Comparison of ENCODE assay signal across 15 cellular contexts in the genomic region with DNA sequence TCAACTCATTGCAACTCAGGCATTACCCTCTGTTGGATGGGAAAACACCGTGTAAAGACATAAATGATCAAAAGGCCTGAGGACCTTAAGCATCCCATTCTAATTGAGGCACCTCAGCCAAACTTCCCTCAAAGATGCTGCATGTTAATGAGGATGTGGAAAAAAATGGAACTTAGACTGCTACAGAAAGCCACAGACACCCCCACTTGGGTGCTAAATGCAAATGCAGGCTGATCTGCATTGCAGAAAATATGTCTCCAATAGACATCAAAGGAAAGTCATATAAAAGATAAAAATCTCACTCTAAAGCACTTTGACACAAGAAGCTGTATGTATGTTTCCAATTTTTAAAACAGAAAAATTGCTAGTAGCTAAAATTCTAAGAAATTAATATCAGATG.
DNase-seq lines count a peak whose midpoint lies in the region; ATAC-seq and TF ChIP-seq lines count a peak whose summit lies in the region.
"Had no signal": no experiment of that assay in that cellular context is flagged by ENCODE, and none has a peak within 500 bp of the region (broad histone marks: within the 10 kb centered on the region; RNA-seq: fewer than 3 reads in every experiment).

No MANE protein-coding gene starts in this region.

- no peaks in the 10 kb centered on the region for H3K9me3 ChIP-seq in H9 (ENCODE audit: control insufficient read depth, low read depth, low read length)
- H3K9me3 ChIP-seq: testis had no signal

- no peak overlapping the region for H3K14ac ChIP-seq in H9 (ENCODE audit: insufficient read depth, low read length)

- no peak overlapping the region for H2BK12ac ChIP-seq in H9 (ENCODE audit: insufficient read length, low read depth, low read length)

- no peaks in the 10 kb centered on the region for H3K27me3 Mint-ChIP-seq in H9 (ENCODE audit: low read depth)

- H3K4ac ChIP-seq in H9 (ENCODE audit: low read depth, low read length), result no peak overlapping the region

- peaks cover 0 to 2% of the 10 kb centered on the region in 2 experiments; a peak in 1 of 4 replicates for H3K4me1 Mint-ChIP-seq in H9

- no peak overlapping the region for H3K23ac ChIP-seq in H9 (ENCODE audit: insufficient read length, low read depth, low read length)

- no peak overlapping the region for H4K5ac ChIP-seq in H9 (ENCODE audit: insufficient read length, low read depth, low read length)

- DNase-seq in NCI-H2081 (lab: John Stamatoyannopoulos, UW) (peak; percentile 6 to 32), NCI-H2081 treated with DMSO at 0.1 percent for 48 hours (lab: John Stamatoyannopoulos, UW) (no peak), Kasumi-1 (lab: John Stamatoyannopoulos, UW) (peak; percentile 26 to 40), epithelial cell of proximal tubule (ENCODE audit: low read depth) (no peak), H9 (no peak), KG1 (lab: John Stamatoyannopoulos, UW) (no peak), KBM-7 (no peak)
- DNase-seq: CD8-positive, alpha-beta T cell; mesenchymal stem cell; NCI-H2029; testis had no signal

- no peaks in the 10 kb centered on the region for H3K4me1 ChIP-seq in H9 (ENCODE audit: insufficient read depth, low read length)
- H3K4me1 ChIP-seq: testis had no signal

- H3K27ac Mint-ChIP-seq in H9, result no peak overlapping the region
- H3K27ac Mint-ChIP-seq: CD8-positive, alpha-beta T cell had no signal

- H2AK5ac ChIP-seq in H9 (ENCODE audit: insufficient read length, low read length), result no peak overlapping the region

- H2BK5ac ChIP-seq in H9 (ENCODE audit: insufficient read length, low read length), result no peak overlapping the region

- H2BK15ac ChIP-seq in H9 (ENCODE audit: low read depth, low read length), result no peak overlapping the region

- in situ Hi-C loops in KBM-7 (cut with MboI; ENCODE audit: low pct_unique_long_range_greater_than_20kb, low sequenced_read_pairs), result no loop called here

- H4K20me1 ChIP-seq in H9 (ENCODE audit: control insufficient read depth, insufficient read depth, insufficient read length), result no peaks in the 10 kb centered on the region

- no peak overlapping the region for H2BK120ac ChIP-seq in H9 (ENCODE audit: low read depth, low read length, poor library complexity, severe bottlenecking)

- H2BK20ac ChIP-seq in H9 (ENCODE audit: low read depth, low read length, poor library complexity, severe bottlenecking), result no peak overlapping the region

- H3K79me1 ChIP-seq in H9 (ENCODE audit: insufficient read depth, low read depth, low read length, poor library complexity, severe bottlenecking), result no peaks in the 10 kb centered on the region

- no peak overlapping the region for H2AFZ ChIP-seq in H9 (ENCODE audit: low read length)

- H3K4me2 ChIP-seq in H9 (ENCODE audit: insufficient read depth, insufficient read length, low read length), result no peak overlapping the region

- H3K27ac ChIP-seq in H9 (ENCODE audit: insufficient read length, low read depth, low read length), result no peak overlapping the region
- H3K27ac ChIP-seq: coronary artery, testis had no signal

- H3K9ac ChIP-seq in H9 (ENCODE audit: extremely low read depth, insufficient read length, low read length), result no peak overlapping the region

- H4K91ac ChIP-seq in H9 (ENCODE audit: insufficient read length, low read depth, low read length), result no peak overlapping the region

- H4K8ac ChIP-seq in H9 (replicated peaks; ENCODE audit: insufficient read length, low read depth, low read length), result no peak overlapping the region

- H3T11ph ChIP-seq in H9 (ENCODE audit: low read length), result no peak overlapping the region

- H3K23me2 ChIP-seq in H9 (ENCODE audit: insufficient read length, low read depth, low read length, poor library complexity, severe bottlenecking), result no peaks in the 10 kb centered on the region

- no CpG with 5 or more reads among the region's 1 CpG for WGBS in H9 (ENCODE audit: extremely low coverage, insufficient read length, low lambda C conversion rate)

- no peaks in the 10 kb centered on the region for H3K9me3 Mint-ChIP-seq in H9
- H3K9me3 Mint-ChIP-seq: CD8-positive, alpha-beta T cell had no signal

- no peaks in the 10 kb centered on the region for H3K36me3 Mint-ChIP-seq in H9 (ENCODE audit: insufficient read depth in 1 of 3, low read depth in 3 of 3)
- H3K36me3 Mint-ChIP-seq: CD8-positive, alpha-beta T cell had no signal

- H3K4me3 ChIP-seq in epithelial cell of proximal tubule (ENCODE audit: low read depth, low read length), result no peak overlapping the region
- H3K4me3 ChIP-seq: coronary artery, K562, testis had no signal

- no peak overlapping the region for H3K4me3 Mint-ChIP-seq in H9
- H3K4me3 Mint-ChIP-seq: CD8-positive, alpha-beta T cell had no signal

- no peaks in the 10 kb centered on the region for H3K27me3 ChIP-seq in H9 (ENCODE audit: insufficient read depth, low read length)
- H3K27me3 ChIP-seq: testis had no signal

- TF ChIP-seq CTCF in epithelial cell of proximal tubule (conservative IDR thresholded peaks at IDR 0.05; ENCODE audit: low read depth, low read length), result peak; percentile 24
- TF ChIP-seq CTCF in H9 (conservative IDR thresholded peaks at IDR 0.05), result no peak

- peak; percentile 82 for ATAC-seq in GM19351 (IDR thresholded peaks at IDR 0.05; ENCODE audit: unreplicated experiment)
- ATAC-seq: CD8-positive, alpha-beta T cell; K562; Panc1 had no signal

- H3K18ac ChIP-seq in H9 (ENCODE audit: insufficient read length, low read depth, low read length), result no peak overlapping the region

- H3K56ac ChIP-seq in H9 (ENCODE audit: insufficient read length, low read depth, low read length), result no peak overlapping the region

- H3K79me2 ChIP-seq in H9 (ENCODE audit: insufficient read depth, low read length), result no peaks in the 10 kb centered on the region

Comparison
In these comparisons a context has a peak if more than half of its experiments do, and no peak if none do; other contexts are left out.
1. DNase-seq: peak in NCI-H2081 (2 of 2) and Kasumi-1 (2 of 2); none in NCI-H2081 treated with DMSO at 0.1 percent for 48 hours (single experiment), epithelial cell of proximal tubule (single experiment), H9 (single experiment), KG1 (single experiment) and KBM-7 (single experiment).